In genomic region chr5:38847549-38848341, GRCh38 we compare ENCODE assay signal across 14 cellular contexts. TPM values are rescaled to one million over a fixed set of nuclear protein-coding genes. Genes with fewer than 3 reads are reported as not detected.
DNase-seq lines count a peak whose midpoint lies in the region; ATAC-seq, FAIRE-seq and TF ChIP-seq lines count a peak whose summit lies in the region.
"Had no signal": no experiment of that assay in that cellular context is flagged by ENCODE, and none has a peak within 500 bp of the region (broad histone marks: within the 10 kb centered on the region; RNA-seq: fewer than 3 reads in every experiment).

No MANE protein-coding gene starts in this region.

- H3K36me3 ChIP-seq in rectal smooth muscle tissue (ENCODE audit: control insufficient read depth, insufficient read depth, low read length), result no peaks in the 10 kb centered on the region

- TF ChIP-seq CTCF in AG04450 (IDR thresholded peaks at IDR 0.05; ENCODE audit: low read depth, low read length) (no peak), fibroblast of mammary gland (conservative IDR thresholded peaks at IDR 0.05; ENCODE audit: control insufficient read depth, insufficient read depth, low read depth, low read length) (peak; percentile 10), CD14-positive monocyte (IDR thresholded peaks at IDR 0.05) (no peak)

- peaks cover 17% of the 10 kb centered on the region for H3K4me1 Mint-ChIP-seq in CD14-positive monocyte

- FAIRE-seq in RCC 7860 (lab: Jason Lieb, UNC), result peak; percentile 45

- no peak overlapping the region for H3K27ac Mint-ChIP-seq in CD14-positive monocyte
- H3K27ac Mint-ChIP-seq: CD8-positive, alpha-beta T cell had no signal

- H3K27me3 ChIP-seq in AG04450 (ENCODE audit: control insufficient read depth, insufficient read depth, low read length), result no peaks in the 10 kb centered on the region
- H3K27me3 ChIP-seq in rectal smooth muscle tissue (ENCODE audit: control insufficient read depth, insufficient read depth, low read length), result no peaks in the 10 kb centered on the region

- CTCF ChIA-PET in AG04450 (lab: Charles Lee), result interaction anchor here (1.0 to 1.7 kb wide), 6 partner anchors 10 to 406 kb away, joined by 3 to 11 read pairs (median 4); no protein-coding TSS in a partner anchor

- POLR2A ChIA-PET in AG04450 (lab: Yijun Ruan, JAX), result interaction anchor here (0.5 to 1.4 kb wide), 2 partner anchors 25 to 577 kb away, joined by 3 to 7 read pairs; partner anchors contain the start of gene DAB2

- ATAC-seq in GM18520 (IDR thresholded peaks at IDR 0.05; ENCODE audit: unreplicated experiment), result no peak
- ATAC-seq: CD8-positive, alpha-beta T cell had no signal

- no peak overlapping the region for H3K9ac ChIP-seq in rectal smooth muscle tissue (ENCODE audit: low read length)

- H3K27me3 Mint-ChIP-seq in CD14-positive monocyte (ENCODE audit: low read depth in 3 of 3), result peaks cover 50 to 63% (median 57%) of the 10 kb centered on the region in 3 donors

- no peak for DNase-seq in AG04450 (ENCODE audit: low read depth, low spot score)
- peak; percentile 46 for DNase-seq in RCC 7860 (ENCODE audit: low spot score)
- DNase-seq in fibroblast of mammary gland (ENCODE audit: low read depth), result no peak
- DNase-seq in HuH-7.5 (ENCODE audit: low spot score), result no peak
- no peak for DNase-seq in CD14-positive monocyte (ENCODE audit: low spot score)
- no peak for DNase-seq in islet precursor cell
- DNase-seq: amygdala; CD8-positive, alpha-beta T cell; glutamatergic neuron; KBM-7; NCI-H446; T-helper 1 cell had no signal

- H3K4me1 ChIP-seq in rectal smooth muscle tissue (ENCODE audit: control insufficient read depth, insufficient read depth, low read length), result no peaks in the 10 kb centered on the region

- intact Hi-C loops in CD14-positive monocyte (cut with micrococcal nuclease), result no loop called here

- H3K27ac ChIP-seq in AG04450 (ENCODE audit: low read depth, low read length) (no peak overlapping the region), rectal smooth muscle tissue (ENCODE audit: low read depth, low read length) (no peak overlapping the region)

- peaks cover 0 to 3% of the 10 kb centered on the region in 2 donors for H3K36me3 Mint-ChIP-seq in CD14-positive monocyte
- H3K36me3 Mint-ChIP-seq: CD8-positive, alpha-beta T cell had no signal

- H3K9me3 ChIP-seq in AG04450 (ENCODE audit: control insufficient read depth, insufficient read depth, low read length), result peaks cover 5% of the 10 kb centered on the region; the same call in 1 of the 2 replicates

- peak overlapping the region in 1 of 2 donors; percentile 47 for H3K4me3 Mint-ChIP-seq in CD14-positive monocyte
- H3K4me3 Mint-ChIP-seq: CD8-positive, alpha-beta T cell had no signal

- H3K4me3 ChIP-seq in AG04450 (ENCODE audit: low read depth, low read length) (peak overlapping the region; percentile 89), fibroblast of mammary gland (ENCODE audit: control insufficient read depth, low read depth, low read length) (peak overlapping the region; percentile 94), rectal smooth muscle tissue (ENCODE audit: low read length) (peak overlapping the region; percentile 72)

- H3K9me3 Mint-ChIP-seq in CD14-positive monocyte, result peaks cover 2 to 31% (median 20%) of the 10 kb centered on the region in 7 donors

RNA-seq across cellular contexts. Expression of gene OSMR, which starts 1.9 kb away (rescaled TPM):
- polyA plus RNA-seq in AG04450 (2011; rRNA removed) (100 and 102 TPM in 2 replicates), CD14-positive monocyte (not detected)
- 85.9 and 108 TPM in 2 replicates for polyA minus RNA-seq in AG04450 (2011; rRNA and poly(A)+ RNA removed)

Comparison
In these comparisons a context has a peak if more than half of its experiments do, and no peak if none do; other contexts are left out.
1. RNA of gene OSMR, which starts 1.9 kb away (polyA plus RNA-seq): 100 to 102 TPM in AG04450; not detected in CD14-positive monocyte; every median in the first group is over 100 times any median in the second.
2. Peak in every context shown above with its lines, with median percentiles within 50 percentile points of each other: H3K4me3 ChIP-seq.